30 cellular contexts compared by ENCODE assay signal in the genomic region with DNA sequence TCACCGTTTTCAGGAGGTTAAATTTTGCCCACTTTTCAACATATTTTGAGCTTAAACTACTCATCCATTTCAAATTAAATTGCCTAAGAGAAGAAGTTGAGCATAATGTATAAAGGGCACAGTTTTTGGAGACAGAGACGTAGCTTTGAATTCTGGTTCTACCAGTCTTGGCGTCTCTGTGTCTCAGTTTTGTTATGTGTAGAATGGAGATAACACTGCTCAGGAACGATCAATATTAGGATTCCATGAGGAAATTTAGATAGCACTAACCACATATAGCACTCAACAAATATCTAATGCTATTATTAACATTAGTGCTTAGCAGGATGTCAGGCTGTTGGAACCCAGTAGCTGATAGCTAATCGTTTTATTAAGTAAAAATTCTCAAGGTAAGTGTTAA. TPM values are rescaled to one million over a fixed set of nuclear protein-coding genes. Genes with fewer than 3 reads are reported as not detected.
"Had no signal": no experiment of that assay in that cellular context is flagged by ENCODE, and none has a peak within 500 bp of the region (broad histone marks: within the 10 kb centered on the region; RNA-seq: fewer than 3 reads in every experiment).

No MANE protein-coding gene starts in this region.

- H3K27me3 Mint-ChIP-seq: activated CD4-positive, alpha-beta memory T cell treated with anti-CD3 and anti-CD28 coated beads for 36 hours; activated CD4-positive, alpha-beta T cell treated with anti-CD3 and anti-CD28 coated beads for 36 hours; activated CD4-positive, alpha-beta T cell treated with anti-CD3 and anti-CD28 coated beads, Interleukin-2, amount 10 ng/mL, durations not matched to agents 24 days and 14 days; activated naive CD4-positive, alpha-beta T cell treated with anti-CD3 and anti-CD28 coated beads, Interleukin-2, amount 10 ng/mL, durations not matched to agents 7 days and 5 days; T-helper 17 cell had no signal

- H3K9me3 Mint-ChIP-seq: activated CD4-positive, alpha-beta memory T cell treated with anti-CD3 and anti-CD28 coated beads for 36 hours; activated CD4-positive, alpha-beta T cell treated with anti-CD3 and anti-CD28 coated beads, Interleukin-2, amount 10 ng/mL, durations not matched to agents 24 days and 14 days; activated naive CD4-positive, alpha-beta T cell treated with anti-CD3 and anti-CD28 coated beads, Interleukin-2, amount 10 ng/mL, durations not matched to agents 7 days and 5 days; activated naive CD4-positive, alpha-beta T cell treated with anti-CD3 and anti-CD28 coated beads, Interleukin-2, amount 50 U/mL, for 72 hours; activated T-cell treated with anti-CD3 and anti-CD28 coated beads, Interleukin-2, amount 50 U/mL, for 24 hours; activated T-cell treated with anti-CD3 and anti-CD28 coated beads, Interleukin-2, amount 50 U/mL, for 72 hours; central memory CD8-positive, alpha-beta T cell; effector memory CD8-positive, alpha-beta T cell; T-helper 2 cell treated with Interferon-gamma antibody and Interleukin-4, amounts not matched to agents 5 μg/mL and 100 μg/mL, for 36 hours had no signal

- H3K4me3 ChIP-seq: ascending aorta, esophagus muscularis mucosa, gastrocnemius medialis had no signal

- ATAC-seq: activated CD4-positive, alpha-beta T cell treated with anti-CD3 and anti-CD28 coated beads for 36 hours; activated naive CD4-positive, alpha-beta T cell treated with anti-CD3 and anti-CD28 coated beads, Interleukin-2, amount 50 U/mL, for 72 hours; activated T-cell treated with anti-CD3 and anti-CD28 coated beads, Interleukin-2, amount 50 U/mL, for 72 hours; effector memory CD8-positive, alpha-beta T cell; foreskin keratinocyte; gastrocnemius medialis; T-helper 17 cell had no signal

- H3K36me3 Mint-ChIP-seq: activated CD4-positive, alpha-beta memory T cell treated with anti-CD3 and anti-CD28 coated beads for 36 hours; activated naive CD4-positive, alpha-beta T cell treated with anti-CD3 and anti-CD28 coated beads, Interleukin-2, amount 10 ng/mL, durations not matched to agents 7 days and 5 days; activated naive CD4-positive, alpha-beta T cell treated with anti-CD3 and anti-CD28 coated beads, Interleukin-2, amount 50 U/mL, for 72 hours; activated naive CD8-positive, alpha-beta T cell treated with anti-CD3 and anti-CD28 coated beads, Interleukin-2, amount 10 ng/mL, durations not matched to agents 7 days and 5 days had no signal

- H3K4me1 Mint-ChIP-seq: activated CD4-positive, alpha-beta T cell treated with anti-CD3 and anti-CD28 coated beads for 36 hours; activated CD4-positive, alpha-beta T cell treated with anti-CD3 and anti-CD28 coated beads, Interleukin-2, amount 10 ng/mL, durations not matched to agents 24 days and 14 days; activated naive CD4-positive, alpha-beta T cell treated with anti-CD3 and anti-CD28 coated beads, Interleukin-2, amount 10 ng/mL, durations not matched to agents 7 days and 5 days; activated naive CD8-positive, alpha-beta T cell treated with anti-CD3 and anti-CD28 coated beads, Interleukin-2, amount 10 ng/mL, durations not matched to agents 7 days and 5 days; central memory CD8-positive, alpha-beta T cell; T-helper 17 cell had no signal

- H3K4me1 ChIP-seq: ascending aorta, esophagus muscularis mucosa, foreskin keratinocyte, gastrocnemius medialis had no signal

- H3K27me3 ChIP-seq: ascending aorta, brain microvascular endothelial cell, gastrocnemius medialis had no signal

- H3K36me3 ChIP-seq: ascending aorta, brain microvascular endothelial cell, esophagus muscularis mucosa, gastrocnemius medialis had no signal

- H3K4me3 Mint-ChIP-seq: activated CD4-positive, alpha-beta memory T cell treated with anti-CD3 and anti-CD28 coated beads for 36 hours; activated CD4-positive, alpha-beta T cell treated with anti-CD3 and anti-CD28 coated beads for 36 hours; activated CD4-positive, alpha-beta T cell treated with anti-CD3 and anti-CD28 coated beads, Interleukin-2, amount 10 ng/mL, durations not matched to agents 24 days and 14 days; activated naive CD4-positive, alpha-beta T cell treated with anti-CD3 and anti-CD28 coated beads, Interleukin-2, amount 10 ng/mL, durations not matched to agents 7 days and 5 days; activated naive CD8-positive, alpha-beta T cell treated with anti-CD3 and anti-CD28 coated beads, Interleukin-2, amount 10 ng/mL, durations not matched to agents 7 days and 5 days; activated T-cell treated with anti-CD3 and anti-CD28 coated beads, Interleukin-2, amount 50 U/mL, for 24 hours; activated T-cell treated with anti-CD3 and anti-CD28 coated beads, Interleukin-2, amount 50 U/mL, for 72 hours; central memory CD8-positive, alpha-beta T cell; effector memory CD8-positive, alpha-beta T cell; T-helper 17 cell; T-helper 2 cell treated with Interferon-gamma antibody and Interleukin-4, amounts not matched to agents 5 μg/mL and 100 μg/mL, for 36 hours had no signal

- H3K27ac ChIP-seq: ascending aorta, brain microvascular endothelial cell, esophagus muscularis mucosa, foreskin keratinocyte, gastrocnemius medialis had no signal

- DNase-seq: activated CD4-positive, alpha-beta memory T cell treated with anti-CD3 and anti-CD28 coated beads for 36 hours; activated CD4-positive, alpha-beta T cell treated with anti-CD3 and anti-CD28 coated beads for 36 hours; activated CD4-positive, alpha-beta T cell treated with anti-CD3 and anti-CD28 coated beads, Interleukin-2, amount 10 ng/mL, durations not matched to agents 24 days and 14 days; activated CD4-positive, CD25-positive, alpha-beta regulatory T cell; activated CD4-positive, CD25-positive, alpha-beta regulatory T cell treated with anti-CD3 and anti-CD28 coated beads, Interleukin-2, amount 50 U/mL, for 72 hours; activated CD8-positive, alpha-beta memory T cell treated with anti-CD3 and anti-CD28 coated beads, Interleukin-2, amount 50 U/mL, for 48 hours; activated gamma-delta T cell; activated naive CD4-positive, alpha-beta T cell; activated naive CD4-positive, alpha-beta T cell treated with anti-CD3 and anti-CD28 coated beads, Interleukin-2, amount 10 ng/mL, durations not matched to agents 7 days and 5 days; activated naive CD8-positive, alpha-beta T cell treated with anti-CD3 and anti-CD28 coated beads, Interleukin-2, amount 10 ng/mL, durations not matched to agents 7 days and 5 days; activated T-cell treated with anti-CD3 and anti-CD28 coated beads for 4 hours; activated T-cell treated with anti-CD3 and anti-CD28 coated beads, Interleukin-2, amount 50 U/mL, for 24 hours; activated T-cell treated with anti-CD3 and anti-CD28 coated beads, Interleukin-2, amount 50 U/mL, for 72 hours; brain microvascular endothelial cell; cortex of kidney; dermis blood vessel endothelial cell; effector CD4-positive, alpha-beta T cell; effector memory CD8-positive, alpha-beta T cell; erythroblast; foreskin keratinocyte; gastrocnemius medialis; glutamatergic neuron; T-helper 1 cell; T-helper 17 cell; T1000 had no signal

- H3K9me3 ChIP-seq: ascending aorta, esophagus muscularis mucosa, gastrocnemius medialis had no signal

- H3K27ac Mint-ChIP-seq: activated CD4-positive, alpha-beta memory T cell treated with anti-CD3 and anti-CD28 coated beads for 36 hours; activated CD4-positive, alpha-beta T cell treated with anti-CD3 and anti-CD28 coated beads for 36 hours; activated CD4-positive, alpha-beta T cell treated with anti-CD3 and anti-CD28 coated beads, Interleukin-2, amount 10 ng/mL, durations not matched to agents 24 days and 14 days; activated naive CD4-positive, alpha-beta T cell treated with anti-CD3 and anti-CD28 coated beads, Interleukin-2, amount 10 ng/mL, durations not matched to agents 7 days and 5 days; activated naive CD4-positive, alpha-beta T cell treated with anti-CD3 and anti-CD28 coated beads, Interleukin-2, amount 50 U/mL, for 72 hours; activated naive CD8-positive, alpha-beta T cell treated with anti-CD3 and anti-CD28 coated beads, Interleukin-2, amount 10 ng/mL, durations not matched to agents 7 days and 5 days; activated T-cell treated with anti-CD3 and anti-CD28 coated beads, Interleukin-2, amount 50 U/mL, for 24 hours; activated T-cell treated with anti-CD3 and anti-CD28 coated beads, Interleukin-2, amount 50 U/mL, for 72 hours; effector memory CD8-positive, alpha-beta T cell; T-helper 17 cell; T-helper 2 cell treated with Interferon-gamma antibody and Interleukin-4, amounts not matched to agents 5 μg/mL and 100 μg/mL, for 36 hours had no signal

RNA-seq across cellular contexts. Expression of a gene that starts 40.4 kb away (rescaled TPM):
- total RNA-seq: activated CD4-positive, alpha-beta T cell treated with anti-CD3 and anti-CD28 coated beads for 36 hours; activated CD4-positive, alpha-beta T cell treated with anti-CD3 and anti-CD28 coated beads, Interleukin-2, amount 10 ng/mL, durations not matched to agents 24 days and 14 days; activated naive CD4-positive, alpha-beta T cell treated with anti-CD3 and anti-CD28 coated beads, Interleukin-2, amount 50 U/mL, for 72 hours; T-helper 17 cell had no signal
